In genomic region chr17:45146616-45147101, GRCh38 we compare ENCODE assay signal across 6 cellular contexts. TPM values are rescaled to one million over a fixed set of nuclear protein-coding genes. Genes with fewer than 3 reads are reported as not detected.
DNase-seq lines count a peak whose midpoint lies in the region; TF ChIP-seq lines count a peak whose summit lies in the region.

No MANE protein-coding gene starts in this region.

- H3K9me3 ChIP-seq in AG04450 (ENCODE audit: control insufficient read depth, insufficient read depth, low read length): no peaks in the 10 kb centered on the region; the same call in 1 of the 2 replicates
- no peaks in the 10 kb centered on the region for H3K9me3 ChIP-seq in PC-9 (ENCODE audit: insufficient read depth, low read depth)
- no peaks in the 10 kb centered on the region for H3K9me3 ChIP-seq in tibial artery

- H3K36me3 ChIP-seq in PC-9 (ENCODE audit: low read depth) (peaks cover 12% of the 10 kb centered on the region; the same call in 1 of the 2 replicates), tibial artery (no peaks in the 10 kb centered on the region)

- no peaks in the 10 kb centered on the region for H4K20me1 ChIP-seq in PC-9 (ENCODE audit: insufficient read depth)

- CTCF ChIA-PET in AG04450 (lab: Charles Lee) (interaction anchor here (1.8 kb wide), 1 partner anchor 11 kb away, joined by 20 read pairs; the partner anchor contains the start of gene ACBD4), PC-9 (lab: Charles Lee) (no interaction called here)

- H2AFZ ChIP-seq in PC-9: peak overlapping the region; percentile 67

- H3K4me2 ChIP-seq in PC-9: peak overlapping the region; percentile 70

- H3F3A ChIP-seq in PC-9 (ENCODE audit: insufficient read depth, low read depth): peaks cover 40% of the 10 kb centered on the region

- H3K4me1 ChIP-seq in PC-9 (replicated peaks; ENCODE audit: insufficient read depth) (peaks cover 16% of the 10 kb centered on the region), tibial artery (peaks cover 0 to 55% (median 44%) of the 10 kb centered on the region in 4 donors)

- H3K9me2 ChIP-seq in PC-9 (ENCODE audit: insufficient read depth): no peaks in the 10 kb centered on the region

- peak overlapping the region; percentile 73 for H3K4me3 ChIP-seq in AG04450 (ENCODE audit: low read depth, low read length)
- H3K4me3 ChIP-seq in PC-9: peak overlapping the region; percentile 73
- H3K4me3 ChIP-seq in tibial artery: peak overlapping the region; percentile 74 to 78

- no TSS peak for BruUV-seq in PC-9 (replicated peaks; lab: Mats Ljungman, UMichigan)

- POLR2A ChIA-PET in AG04450 (lab: Yijun Ruan, JAX): interaction anchor here (7.4 kb wide), 1 partner anchor 13 kb away, joined by 399 read pairs; the partner anchor contains the start of gene HEXIM2
- POLR2A ChIA-PET in PC-9 (lab: Charles Lee; ENCODE audit: unreplicated experiment): interaction anchor here (0.6 to 0.7 kb wide), 2 partner anchors 25 to 164 kb away, joined by 3 to 5 read pairs; no protein-coding TSS in a partner anchor

- TF ChIP-seq CTCF in AG04450 (IDR thresholded peaks at IDR 0.05; ENCODE audit: low read depth, low read length) (no peak), PC-9 (conservative IDR thresholded peaks at IDR 0.05) (no peak), tibial artery (IDR thresholded peaks at IDR 0.05) (no peak), GM10266 (IDR thresholded peaks at IDR 0.05; ENCODE audit: control insufficient read depth, insufficient read depth, low read depth, missing control alignments) (no peak)

- H3K79me2 ChIP-seq in PC-9 (ENCODE audit: low read depth): peaks cover 40% of the 10 kb centered on the region

- H3K27ac ChIP-seq in AG04450 (ENCODE audit: low read depth, low read length): peak overlapping the region; percentile 98
- H3K27ac ChIP-seq in PC-9: peak overlapping the region; percentile 92
- H3K27ac ChIP-seq in tibial artery: peak overlapping the region; percentile 95 to 99

- H3K27me3 ChIP-seq in AG04450 (ENCODE audit: control insufficient read depth, insufficient read depth, low read length): no peaks in the 10 kb centered on the region
- no peaks in the 10 kb centered on the region for H3K27me3 ChIP-seq in PC-9 (ENCODE audit: insufficient read depth, low read depth)
- H3K27me3 ChIP-seq in tibial artery: no peaks in the 10 kb centered on the region

- DNase-seq in AG04450 (ENCODE audit: low read depth, low spot score) (no peak), PC-9 (peak; percentile 52 to 91), glomerular visceral epithelial cell (ENCODE audit: extremely low spot score) (peak; percentile 53), tibial artery (no peak), NCI-H187 (lab: John Stamatoyannopoulos, UW) (no peak), GM10266 (ENCODE audit: extremely low spot score) (no peak)

- intact Hi-C loops in PC-9 (cut with micrococcal nuclease; ENCODE audit: unreplicated experiment): loop anchor here (5.0 kb wide), 2 partner anchors 226 to 281 kb away; no protein-coding TSS in a partner anchor
- intact Hi-C loops in tibial artery (cut with DNase I; ENCODE audit: low total_unique reads): no loop called here

RNA-seq across cellular contexts. Expression of gene HEXIM1, which starts 1.6 kb away (rescaled TPM):
- polyA plus RNA-seq in AG04450 (2011; rRNA removed): 12.4 and 13.2 TPM in 2 replicates
- polyA minus RNA-seq in AG04450 (2011; rRNA and poly(A)+ RNA removed): 10.0 and 11.4 TPM in 2 replicates
- total RNA-seq in PC-9 (2021): 49.3 and 64.9 TPM in 2 replicates

RNA-seq across cellular contexts. Expression of gene ACBD4, which starts 11.2 kb away (rescaled TPM):
- polyA plus RNA-seq in AG04450 (2011; rRNA removed): 4.0 and 4.7 TPM in 2 replicates
- polyA minus RNA-seq in AG04450 (2011; rRNA and poly(A)+ RNA removed): 2.6 TPM in 2 replicates
- total RNA-seq in PC-9 (2021): 14.6 and 19.5 TPM in 2 replicates

RNA-seq across cellular contexts. Expression of gene PLCD3, which starts 14.3 kb away (rescaled TPM):
- polyA plus RNA-seq in AG04450 (2011; rRNA removed): 28.2 and 42.3 TPM in 2 replicates
- 64.1 and 86.5 TPM in 2 replicates for polyA minus RNA-seq in AG04450 (2011; rRNA and poly(A)+ RNA removed)
- 92.4 and 138 TPM in 2 replicates for total RNA-seq in PC-9 (2021)

RNA-seq across cellular contexts. Expression of gene HEXIM2, which starts 15.0 kb away (rescaled TPM):
- 4.2 and 4.5 TPM in 2 replicates for polyA plus RNA-seq in AG04450 (2011; rRNA removed)
- polyA minus RNA-seq in AG04450 (2011; rRNA and poly(A)+ RNA removed): 3.2 and 5.0 TPM in 2 replicates
- 22.4 and 32.2 TPM in 2 replicates for total RNA-seq in PC-9 (2021)

Comparison
In these comparisons a context has a peak if more than half of its experiments do, and no peak if none do; other contexts are left out.
1. DNase-seq: peak in PC-9 (2 of 2) and glomerular visceral epithelial cell (single experiment); none in AG04450 (single experiment), tibial artery (0 of 2), NCI-H187 (0 of 2) and GM10266 (single experiment).
2. Peak in every context shown above with its lines, with median percentiles within 50 percentile points of each other: H3K27ac ChIP-seq and H3K4me3 ChIP-seq.